ENCODE assay signal across 13 cellular contexts in the genomic region with DNA sequence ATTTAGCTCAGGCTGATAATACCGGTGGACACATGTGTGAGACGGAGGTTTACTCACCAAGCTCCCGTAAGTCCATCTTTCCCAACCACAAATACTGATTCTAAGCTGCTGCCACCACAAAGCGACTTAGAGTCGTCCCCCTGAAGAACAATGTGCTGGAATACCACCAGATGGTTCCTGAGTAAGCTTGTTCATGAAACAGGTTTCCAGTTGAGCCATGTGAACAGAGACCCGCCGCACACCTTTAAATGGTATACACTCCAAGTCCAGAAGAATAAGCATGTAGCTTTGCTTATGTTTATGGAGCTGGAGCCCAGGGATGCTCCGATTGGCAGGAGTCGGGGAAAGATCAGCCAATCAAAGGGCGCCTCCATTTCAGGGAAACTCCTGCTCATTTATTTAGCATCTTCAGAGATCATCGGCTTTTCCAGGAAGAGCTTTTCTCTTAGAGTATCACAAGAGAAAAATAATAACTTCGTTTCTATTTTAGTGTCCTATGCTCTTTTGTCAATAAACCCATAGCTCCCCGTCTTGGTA.
DNase-seq lines count a peak whose midpoint lies in the region; ATAC-seq lines count a peak whose summit lies in the region.
"Had no signal": no experiment of that assay in that cellular context is flagged by ENCODE, and none has a peak within 500 bp of the region (broad histone marks: within the 10 kb centered on the region; RNA-seq: fewer than 3 reads in every experiment).

No MANE protein-coding gene starts in this region.

- H3K27ac ChIP-seq in cingulate gyrus (ENCODE audit: low read depth, low read length), result peak overlapping the region; percentile 66
- H3K27ac ChIP-seq: left ventricle myocardium inferior had no signal

- DNase-seq in NCI-H1105 treated with DMSO at 0.1 percent for 48 hours (lab: John Stamatoyannopoulos, UW), result peak; percentile 85
- peak; percentile 77 for DNase-seq in NCI-H524 treated with DMSO at 0.1 percent for 48 hours (lab: John Stamatoyannopoulos, UW)
- peak; percentile 84 for DNase-seq in putamen (ENCODE audit: low spot score)
- DNase-seq in stimulated activated CD4-positive, alpha-beta T cell treated with anti-CD3 and anti-CD28 coated beads, Interleukin-4, amount 100 ng/mL, for 24 hours, result no peak
- DNase-seq: activated CD8-positive, alpha-beta memory T cell treated with anti-CD3 and anti-CD28 coated beads, Interleukin-2, amount 10 ng/mL, durations not matched to agents 7 days and 5 days; activated naive CD8-positive, alpha-beta T cell treated with anti-CD3 and anti-CD28 coated beads, Interleukin-2, amount 10 ng/mL, durations not matched to agents 7 days and 5 days; effector CD8-positive, alpha-beta T cell; left ventricle myocardium inferior; stimulated activated CD4-positive, alpha-beta T cell treated with anti-CD3 and anti-CD28 coated beads, Interleukin-2, amount 100 ng/mL, for 24 hours; stimulated activated naive CD8-positive, alpha-beta T cell treated with anti-CD3 and anti-CD28 coated beads, Interleukin-15, Interleukin-2, amounts not matched to agents 100 U/mL and 50 U/mL, for 24 hours had no signal

- ATAC-seq in GM21786 (IDR thresholded peaks at IDR 0.05; ENCODE audit: unreplicated experiment) (no peak), HG03432 (IDR thresholded peaks at IDR 0.05; ENCODE audit: unreplicated experiment) (no peak)
- ATAC-seq: activated CD8-positive, alpha-beta memory T cell treated with anti-CD3 and anti-CD28 coated beads, Interleukin-2, amount 10 ng/mL, durations not matched to agents 7 days and 5 days; stimulated activated naive CD8-positive, alpha-beta T cell treated with anti-CD3 and anti-CD28 coated beads, Interleukin-15, Interleukin-2, amounts not matched to agents 100 U/mL and 50 U/mL, for 24 hours had no signal
